ENCODE assay signal across 10 cellular contexts in the genomic region with DNA sequence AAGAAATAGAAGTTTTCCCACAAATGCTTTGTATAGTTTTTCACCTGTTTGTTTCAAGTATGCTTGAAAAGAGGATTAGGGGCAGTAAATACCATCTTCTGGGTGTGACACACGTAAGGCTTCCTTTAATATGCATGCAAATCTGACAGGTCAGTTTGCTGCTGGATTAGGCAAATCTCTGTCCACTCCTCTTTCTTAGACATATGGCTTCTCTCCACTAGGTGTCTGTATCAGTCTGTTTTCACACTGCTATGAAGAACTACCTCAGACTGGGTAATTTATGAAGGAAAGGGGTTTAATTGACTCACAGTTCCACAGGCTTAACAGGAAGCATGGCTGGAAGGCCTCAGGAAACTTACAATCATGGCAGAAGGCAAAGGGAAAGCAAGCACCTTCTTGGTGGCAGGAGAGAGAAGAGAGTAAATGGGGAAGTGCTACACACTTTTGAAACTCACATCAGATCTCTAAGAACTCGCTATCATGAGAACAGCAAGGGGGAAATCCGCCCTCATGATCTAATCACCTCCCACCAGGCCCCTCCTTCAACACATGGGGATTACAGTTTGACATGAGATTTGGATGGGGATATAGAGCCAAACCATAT.
DNase-seq lines count a peak whose midpoint lies in the region; ATAC-seq, FAIRE-seq and TF ChIP-seq lines count a peak whose summit lies in the region.
"Had no signal": no experiment of that assay in that cellular context is flagged by ENCODE, and none has a peak within 500 bp of the region (broad histone marks: within the 10 kb centered on the region; RNA-seq: fewer than 3 reads in every experiment).

No MANE protein-coding gene starts in this region.

- in situ Hi-C loops in GM12878 (cut with MboI): loop anchor here (5.0 kb wide), 1 partner anchor 85 kb away; no protein-coding TSS in a partner anchor

- H3K4me2 ChIP-seq in DOHH2 (ENCODE audit: low read length) (peak overlapping the region; percentile 9), GM12878 (ENCODE audit: control insufficient read depth, insufficient read depth) (no peak overlapping the region)

- peaks cover 26% of the 10 kb centered on the region for H3K4me1 ChIP-seq in DOHH2 (ENCODE audit: control insufficient read depth, low read length)
- no peaks in the 10 kb centered on the region; the same call in 1 of the 2 replicates for H3K4me1 ChIP-seq in GM12878 (ENCODE audit: control insufficient read depth, insufficient read depth, low read length)
- no peaks in the 10 kb centered on the region for H3K4me1 ChIP-seq in gastroesophageal sphincter
- H3K4me1 ChIP-seq in heart right ventricle: no peaks in the 10 kb centered on the region
- H3K4me1 ChIP-seq: SJSA1 had no signal

- POLR2A ChIA-PET in GM12878 (lab: Charles Lee): no interaction called here

- RAD21 ChIA-PET in GM12878 (lab: Charles Lee; ENCODE audit: unreplicated experiment): interaction anchor here (1.1 to 1.2 kb wide), 3 partner anchors 9 to 87 kb away, joined by 3 read pairs; no protein-coding TSS in a partner anchor

- SMC1A ChIA-PET in GM12878 (lab: Charles Lee; ENCODE audit: uncharacterized antibody, unreplicated experiment): interaction anchor here (0.9 to 1.3 kb wide), 6 partner anchors 43 to 244 kb away, joined by 3 to 6 read pairs (median 4); no protein-coding TSS in a partner anchor

- DNase-seq in GM12878 (ENCODE audit: low read depth, low spot score): peak; percentile 34
- no peak for DNase-seq in heart right ventricle
- no peak for DNase-seq in hepatic stellate cell (ENCODE audit: low spot score)
- no peak for DNase-seq in stimulated activated CD4-positive, alpha-beta T cell treated with anti-CD3 and anti-CD28 coated beads, Interleukin-2, amount 100 ng/mL, for 48 hours
- DNase-seq: DND-41 had no signal

- no peaks in the 10 kb centered on the region for H3K9me2 ChIP-seq in DOHH2 (replicated peaks; ENCODE audit: control insufficient read depth, low read length)

- no peak overlapping the region for H3K9ac ChIP-seq in GM12878 (ENCODE audit: control insufficient read depth, insufficient read depth, low read length)

- no peak for FAIRE-seq in GM12878 (lab: Jason Lieb, UNC)

- TF ChIP-seq POLR2A in GM12878 (IDR thresholded peaks at IDR 0.05; ENCODE audit: low read depth, low read length) (no peak), gastroesophageal sphincter (IDR thresholded peaks at IDR 0.05) (no peak)

- peak; percentile 18; the same call in 1 of the 2 replicates for TF ChIP-seq RAD21 in GM12878 (IDR thresholded peaks at IDR 0.05; ENCODE audit: insufficient read depth, low read depth, low read length)

- BruUV-seq in GM12878 (replicated peaks; lab: Mats Ljungman, UMichigan): no TSS peak

- H3K27me3 ChIP-seq in DOHH2 (ENCODE audit: control insufficient read depth, low read length) (no peaks in the 10 kb centered on the region), GM12878 (replicated peaks in 1 of 2; ENCODE audit: control insufficient read depth in 2 of 2, insufficient read depth in 2 of 2, low read length in 1 of 2) (no peaks in the 10 kb centered on the region), gastroesophageal sphincter (no peaks in the 10 kb centered on the region), heart right ventricle (peaks cover 0 to 10% (median 0%) of the 10 kb centered on the region in 7 donors)
- H3K27me3 ChIP-seq: SJSA1 had no signal

- H3K4me3 ChIP-seq in DOHH2 (ENCODE audit: low read length) (0 out of 2 replicates have a peak overlapping the region, but pooled peaks have one; percentile 20), GM12878 (no peak overlapping the region), gastroesophageal sphincter (no peak overlapping the region), heart right ventricle (no peak overlapping the region)
- H3K4me3 ChIP-seq: SJSA1 had no signal

- no peaks in the 10 kb centered on the region for H3K36me3 ChIP-seq in DOHH2 (ENCODE audit: control insufficient read depth, low read length)
- H3K36me3 ChIP-seq in GM12878 (ENCODE audit: control insufficient read depth in 2 of 2, insufficient read depth in 2 of 2, low read length in 1 of 2): no peaks in the 10 kb centered on the region
- no peaks in the 10 kb centered on the region for H3K36me3 ChIP-seq in gastroesophageal sphincter
- no peaks in the 10 kb centered on the region for H3K36me3 ChIP-seq in heart right ventricle
- H3K36me3 ChIP-seq: SJSA1 had no signal

- H2AFZ ChIP-seq in GM12878 (ENCODE audit: control insufficient read depth, low read depth, low read length): 0 out of 2 replicates have a peak overlapping the region, but pooled peaks have one; percentile 17

- CTCF ChIA-PET in GM12878 (lab: Yijun Ruan, JAX): interaction anchor here (0.9 to 3.6 kb wide), 8 partner anchors 10 to 187 kb away, joined by 3 to 22 read pairs (median 3); no protein-coding TSS in a partner anchor

- H3K79me2 ChIP-seq in DOHH2 (ENCODE audit: control insufficient read depth, low read length): no peaks in the 10 kb centered on the region
- no peaks in the 10 kb centered on the region for H3K79me2 ChIP-seq in GM12878 (ENCODE audit: control insufficient read depth, insufficient read depth, low read length)

- TF ChIP-seq CTCF in DOHH2 (IDR thresholded peaks at IDR 0.05; ENCODE audit: low read depth, low read length, poor library complexity, severe bottlenecking) (peak; percentile 5), GM12878 (IDR thresholded peaks at IDR 0.05 in 2 of 3, conservative IDR thresholded peaks at IDR 0.05 in 1 of 3; ENCODE audit: control insufficient read depth in 2 of 3, extremely low read depth in 1 of 3, insufficient read depth in 1 of 3, low read depth in 3 of 3, low read length in 3 of 3) (0 out of 6 replicates have a peak, but pooled peaks of 1 of the 3 experiments have one; percentile 1), gastroesophageal sphincter (IDR thresholded peaks at IDR 0.05) (no peak), heart right ventricle (IDR thresholded peaks at IDR 0.05) (no peak)

- H3K27ac ChIP-seq in DOHH2 (ENCODE audit: low read depth, low read length): no peak overlapping the region
- peak overlapping the region; percentile 37; the same call in 1 of the 2 replicates for H3K27ac ChIP-seq in GM12878 (ENCODE audit: control insufficient read depth, insufficient read depth)
- no peak overlapping the region for H3K27ac ChIP-seq in gastroesophageal sphincter
- no peak overlapping the region for H3K27ac ChIP-seq in heart right ventricle
- H3K27ac ChIP-seq: SJSA1 had no signal

- H4K20me1 ChIP-seq in DOHH2 (ENCODE audit: control insufficient read depth, insufficient read depth, low read depth, low read length): no peaks in the 10 kb centered on the region
- no peaks in the 10 kb centered on the region for H4K20me1 ChIP-seq in GM12878 (ENCODE audit: control insufficient read depth, insufficient read depth)

- intact Hi-C loops in GM12878 (cut with micrococcal nuclease; ENCODE audit: unreplicated experiment): loop anchor here (1.0 to 5.0 kb wide), 4 partner anchors 67 to 250 kb away; a partner anchor contains a TSS
- intact Hi-C loops in heart right ventricle (cut with DNase I): no loop called here

- no peaks in the 10 kb centered on the region for H3F3A ChIP-seq in DOHH2 (ENCODE audit: control insufficient read depth, insufficient read depth)

- WGBS in GM12878 (ENCODE audit: insufficient coverage, insufficient replicate concordance, low lambda C conversion rate, missing lambda C conversion rate): 0% methylated on average over 3 of the region's 3 CpGs
- 34 to 43% methylated on average over 1 to 3 of the region's 3 CpGs for WGBS in gastroesophageal sphincter (ENCODE audit: low coverage in 1 of 2), 2 donors
- 53 to 67% methylated on average over 3 of the region's 3 CpGs for WGBS in heart right ventricle, 2 donors

- ATAC-seq in GM21381 (IDR thresholded peaks at IDR 0.05; ENCODE audit: unreplicated experiment): peak; percentile 84
- peak; percentile 74 for ATAC-seq in HG03469 (IDR thresholded peaks at IDR 0.05; ENCODE audit: unreplicated experiment)
- peak; percentile 94 for ATAC-seq in GM12878
- ATAC-seq in gastroesophageal sphincter: no peak
- ATAC-seq in heart right ventricle: no peak

- no peak for TF ChIP-seq EP300 in GM12878 (IDR thresholded peaks at IDR 0.05; ENCODE audit: borderline replicate concordance in 1 of 2, control insufficient read depth in 1 of 2, low read depth in 2 of 2, low read length in 2 of 2)
- TF ChIP-seq EP300 in gastroesophageal sphincter (IDR thresholded peaks at IDR 0.05): no peak

- H3K9me3 ChIP-seq in DOHH2 (ENCODE audit: control insufficient read depth, insufficient read depth, low read length) (no peaks in the 10 kb centered on the region), GM12878 (replicated peaks; ENCODE audit: control insufficient read depth, insufficient read depth, low read length) (peaks cover 2% of the 10 kb centered on the region; the same call in 2 of the 3 replicates), gastroesophageal sphincter (no peaks in the 10 kb centered on the region), heart right ventricle (no peaks in the 10 kb centered on the region)
- H3K9me3 ChIP-seq: SJSA1 had no signal

TF ChIP-seq in GM12878, 131 proteins besides CTCF, POLR2A, EP300 and RAD21 (continues in another document):
- TF ChIP-seq SPI1 (IDR thresholded peaks at IDR 0.05; ENCODE audit: borderline replicate concordance, insufficient read depth, low read depth, low read length) (peak; percentile 95), ASH2L (IDR thresholded peaks at IDR 0.05; ENCODE audit: borderline replicate concordance, low read depth) (no peak), IKZF2 (IDR thresholded peaks at IDR 0.05) (peak; percentile 74 to 79), ATF7 (IDR thresholded peaks at IDR 0.05; ENCODE audit: low read depth) (0 out of 2 replicates have a peak, but pooled peaks have one; percentile 36), ETV6 (conservative IDR thresholded peaks at IDR 0.05 in 1 of 2, IDR thresholded peaks at IDR 0.05 in 1 of 2; ENCODE audit: borderline replicate concordance in 1 of 2, low read depth in 1 of 2) (no peak), IKZF1 (conservative IDR thresholded peaks at IDR 0.05) (peak; percentile 64), ZNF622 (IDR thresholded peaks at IDR 0.05) (no peak), EED (IDR thresholded peaks at IDR 0.05; ENCODE audit: low read depth) (peak; percentile 73), POU2F2 (IDR thresholded peaks at IDR 0.05; ENCODE audit: borderline replicate concordance, low read depth, low read length) (peak; percentile 25; the same call in 1 of the 3 replicates), DPF2 (IDR thresholded peaks at IDR 0.05) (0 out of 2 replicates have a peak, but pooled peaks have one; percentile 48)
- TF ChIP-seq, protein P1, sequence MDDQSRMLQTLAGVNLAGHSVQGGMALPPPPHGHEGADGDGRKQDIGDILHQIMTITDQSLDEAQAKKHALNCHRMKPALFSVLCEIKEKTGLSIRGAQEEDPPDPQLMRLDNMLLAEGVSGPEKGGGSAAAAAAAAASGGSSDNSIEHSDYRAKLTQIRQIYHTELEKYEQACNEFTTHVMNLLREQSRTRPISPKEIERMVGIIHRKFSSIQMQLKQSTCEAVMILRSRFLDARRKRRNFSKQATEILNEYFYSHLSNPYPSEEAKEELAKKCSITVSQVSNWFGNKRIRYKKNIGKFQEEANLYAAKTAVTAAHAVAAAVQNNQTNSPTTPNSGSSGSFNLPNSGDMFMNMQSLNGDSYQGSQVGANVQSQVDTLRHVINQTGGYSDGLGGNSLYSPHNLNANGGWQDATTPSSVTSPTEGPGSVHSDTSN (IDR thresholded peaks at IDR 0.05; ENCODE audit: insufficient replicate concordance, low read depth, low read length): no peak

Comparison
In these comparisons a context has a peak if more than half of its experiments do, and no peak if none do; other contexts are left out.
1. ATAC-seq: peak in GM21381 (single experiment), HG03469 (single experiment) and GM12878 (single experiment); none in gastroesophageal sphincter (single experiment) and heart right ventricle (0 of 8).